Comparison of ENCODE assay signal across 8 cellular contexts in genomic region chr4:128812360-128812958, GRCh38. TPM values are rescaled to one million over a fixed set of nuclear protein-coding genes. Genes with fewer than 3 reads are reported as not detected.
DNase-seq lines count a peak whose midpoint lies in the region; ATAC-seq and TF ChIP-seq lines count a peak whose summit lies in the region.

No MANE protein-coding gene starts in this region.

- POLR2A ChIA-PET in BJ (lab: Charles Lee): interaction anchor here (0.6 to 0.9 kb wide), 3 partner anchors 341 to 845 kb away, joined by 3 to 7 read pairs (median 3); no protein-coding TSS in a partner anchor

- no peaks in the 10 kb centered on the region for H3K36me3 ChIP-seq in BJ (ENCODE audit: control insufficient read depth, insufficient read depth, low read length)
- no peaks in the 10 kb centered on the region for H3K36me3 ChIP-seq in ovary

- no peaks in the 10 kb centered on the region for H3K4me1 ChIP-seq in ovary (ENCODE audit: insufficient read depth)

- CTCF ChIA-PET in BJ (lab: Yijun Ruan, JAX): interaction anchor here (0.9 to 2.9 kb wide), 6 partner anchors 10 to 358 kb away, joined by 3 to 8 read pairs (median 4); no protein-coding TSS in a partner anchor

- TF ChIP-seq CTCF in BJ (IDR thresholded peaks at IDR 0.05; ENCODE audit: insufficient read depth, low read depth, low read length): no peak
- no peak for TF ChIP-seq CTCF in ovary (IDR thresholded peaks at IDR 0.05)

- no peak for TF ChIP-seq POLR2A in ovary (IDR thresholded peaks at IDR 0.05)

- no peaks in the 10 kb centered on the region for H3K27me3 ChIP-seq in BJ (ENCODE audit: control insufficient read depth, insufficient read depth, low read length)
- H3K27me3 ChIP-seq in ovary: no peaks in the 10 kb centered on the region

- ATAC-seq in GM18508 (IDR thresholded peaks at IDR 0.05; ENCODE audit: insufficient read depth, unreplicated experiment) (peak; percentile 6), HG03064 (IDR thresholded peaks at IDR 0.05; ENCODE audit: low read depth, unreplicated experiment) (peak; percentile 5)

- H3K9me3 ChIP-seq in ovary: no peaks in the 10 kb centered on the region

- H3K4me3 ChIP-seq in BJ (ENCODE audit: low read depth, low read length) (peak overlapping the region; percentile 73), ovary (peak overlapping the region; percentile 87)

- no peak for DNase-seq in BJ (ENCODE audit: low read depth)
- peak; percentile 49 for DNase-seq in NCI-H2227 treated with DMSO at 0.1 percent for 48 hours (lab: John Stamatoyannopoulos, UW)
- peak; percentile 38 for DNase-seq in activated naive CD4-positive, alpha-beta T cell treated with anti-CD3 and anti-CD28 coated beads, Interleukin-2, amount 50 U/mL, for 16 hours
- peak; percentile 74 for DNase-seq in glomerular visceral epithelial cell (ENCODE audit: extremely low spot score)
- DNase-seq in ovary: peak in 1 of 5 donors; percentile 57
- DNase-seq in GDM1 (lab: John Stamatoyannopoulos, UW): no peak

- 0 to 1% (median 0%) methylated on average over 44 to 48 of the region's 48 CpGs for WGBS in ovary, 3 donors

- H3K27ac ChIP-seq in ovary: peak overlapping the region; percentile 87 to 92

- intact Hi-C loops in ovary (cut with DNase I): loop anchor here in 3 of 4 donors (5.0 to 10.0 kb wide), 8 partner anchors 50 to 748 kb away; partner anchors contain the start of gene LARP1B (in 1 of the 3)

- TF ChIP-seq EP300 in ovary (IDR thresholded peaks at IDR 0.05): no peak

RNA-seq across cellular contexts. Expression of gene JADE1, which starts 3.0 kb away (rescaled TPM):
- 15.4 and 17.4 TPM in 2 replicates for polyA plus RNA-seq in BJ (2011; rRNA removed)
- 21.8 and 27.1 TPM in 2 replicates for polyA minus RNA-seq in BJ (2011; rRNA and poly(A)+ RNA removed)
- 10 to 100 TPM; 27.3 to 48.6 (median 37.5) TPM for total RNA-seq in ovary
- 10 to 100 TPM; 21.3 to 24.8 TPM for polyA plus RNA-seq in ovary

Comparison
In these comparisons a context has a peak if more than half of its experiments do, and no peak if none do; other contexts are left out.
1. DNase-seq: peak in NCI-H2227 treated with DMSO at 0.1 percent for 48 hours (single experiment), activated naive CD4-positive, alpha-beta T cell treated with anti-CD3 and anti-CD28 coated beads, Interleukin-2, amount 50 U/mL, for 16 hours (single experiment) and glomerular visceral epithelial cell (single experiment); none in BJ (single experiment) and GDM1 (single experiment).